ENCODE assay signal across 17 cellular contexts in the genomic region with DNA sequence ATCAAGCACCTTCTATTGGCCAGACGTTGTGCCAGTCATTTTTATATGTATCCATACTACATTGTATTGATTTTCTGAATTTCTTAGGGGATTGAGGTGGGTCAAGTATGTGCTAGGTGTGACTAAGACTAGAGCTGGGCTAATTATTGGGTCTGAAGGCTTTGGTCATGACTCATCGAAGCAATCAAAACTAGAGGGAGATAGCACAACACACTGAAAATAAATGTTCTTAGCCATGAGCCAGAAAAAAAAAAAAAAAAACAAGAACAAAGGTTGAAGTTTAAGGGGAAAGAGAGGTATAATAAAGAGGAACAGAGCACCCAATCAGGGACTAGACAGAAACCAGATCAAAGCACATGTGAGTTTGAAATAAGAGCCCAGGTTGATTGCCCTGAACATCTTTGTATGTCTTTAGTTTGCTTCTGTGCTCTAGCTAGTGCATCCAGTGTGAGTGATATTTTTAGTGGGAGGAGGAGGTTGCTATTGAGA.
DNase-seq lines count a peak whose midpoint lies in the region; ATAC-seq and TF ChIP-seq lines count a peak whose summit lies in the region.
"Had no signal": no experiment of that assay in that cellular context is flagged by ENCODE, and none has a peak within 500 bp of the region (broad histone marks: within the 10 kb centered on the region; RNA-seq: fewer than 3 reads in every experiment).

No MANE protein-coding gene starts in this region.

- H4K20me1 ChIP-seq in hepatocyte (ENCODE audit: insufficient read depth, poor library complexity, severe bottlenecking) = no peaks in the 10 kb centered on the region

- 66% methylated on average over 2 of the region's 2 CpGs for WGBS in hepatocyte (ENCODE audit: low lambda C conversion rate, missing lambda C conversion rate)

- no peak overlapping the region for H3K4me3 ChIP-seq in HEK293 (ENCODE audit: low read depth, low read length)
- no peak overlapping the region for H3K4me3 ChIP-seq in hepatocyte
- H3K4me3 ChIP-seq in skeletal muscle cell (ENCODE audit: low read depth, low read length) = no peak overlapping the region
- H3K4me3 ChIP-seq: right atrium auricular region, uterus had no signal

- H3K9me2 ChIP-seq in hepatocyte (replicated peaks; ENCODE audit: insufficient read depth) = no peaks in the 10 kb centered on the region

- H3K27me3 ChIP-seq in hepatocyte = no peaks in the 10 kb centered on the region
- H3K27me3 ChIP-seq: right atrium auricular region, uterus had no signal

- POLR2A ChIA-PET in HEK293 (lab: Yijun Ruan, JAX) = interaction anchor here (0.7 kb wide), 1 partner anchor 1282 kb away, joined by 6 read pairs; no protein-coding TSS in a partner anchor

- H3K36me3 ChIP-seq in HEK293 (ENCODE audit: control insufficient read depth in 2 of 2, insufficient read depth in 1 of 2, low read length in 2 of 2) = no peaks in the 10 kb centered on the region
- no peaks in the 10 kb centered on the region for H3K36me3 ChIP-seq in hepatocyte (replicated peaks; ENCODE audit: insufficient read depth, low read depth)
- H3K36me3 ChIP-seq: right atrium auricular region, uterus had no signal

- no peak overlapping the region for H2AFZ ChIP-seq in hepatocyte

- no peaks in the 10 kb centered on the region for H3K9me3 ChIP-seq in HEK293 (ENCODE audit: control insufficient read depth, insufficient read depth, low read depth, low read length)
- H3K9me3 ChIP-seq in hepatocyte (ENCODE audit: low read depth) = no peaks in the 10 kb centered on the region
- H3K9me3 ChIP-seq: right atrium auricular region, uterus had no signal

- H3K4me2 ChIP-seq in hepatocyte = no peak overlapping the region

- no peak for TF ChIP-seq CTCF in HEK293 (tag by site-specific recombination; IDR thresholded peaks at IDR 0.05)
- TF ChIP-seq CTCF in hepatocyte (IDR thresholded peaks at IDR 0.05; ENCODE audit: poor library complexity) = no peak

- H3K27ac ChIP-seq in HEK293 (ENCODE audit: extremely low read depth, low read depth, low read length) = no peak overlapping the region
- peak overlapping the region; percentile 63 for H3K27ac ChIP-seq in hepatocyte
- H3K27ac ChIP-seq: C4-2B, right atrium auricular region, uterus had no signal

- peak; percentile 92 for DNase-seq in SW480 (ENCODE audit: low spot score)
- DNase-seq in hepatocyte (ENCODE audit: low spot score) = peak; percentile 26
- peak; percentile 8 for DNase-seq in skeletal muscle cell (ENCODE audit: low read depth)
- no peak for DNase-seq in globus pallidus (ENCODE audit: low spot score)
- DNase-seq in SKM-1 (lab: John Stamatoyannopoulos, UW; ENCODE audit: unreplicated experiment) = no peak
- DNase-seq: activated CD4-positive, alpha-beta T cell treated with anti-CD3 and anti-CD28 coated beads for 36 hours; amniotic stem cell; DND-41; kidney; NCI-H1092; NCI-H2227 treated with DMSO at 0.1 percent for 48 hours; stimulated activated naive B cell treated with anti-CD40 and anti-IgM and Interleukin-4, amounts not matched to agents 10 μg/mL and 1 μg/mL and 100 μg/mL, for 72 hours; uterus had no signal

- no peak for ATAC-seq in HG03159 (IDR thresholded peaks at IDR 0.05; ENCODE audit: unreplicated experiment)
- ATAC-seq: activated CD4-positive, alpha-beta T cell treated with anti-CD3 and anti-CD28 coated beads for 36 hours; stimulated activated naive B cell treated with anti-CD40 and anti-IgM and Interleukin-4, amounts not matched to agents 10 μg/mL and 1 μg/mL and 100 μg/mL, for 72 hours had no signal

- CTCF ChIA-PET in HEK293 (lab: Yijun Ruan, JAX) = interaction anchor here (0.7 to 1.4 kb wide), 3 partner anchors 15 to 297 kb away, joined by 3 to 6 read pairs (median 4); no protein-coding TSS in a partner anchor

- H3K79me2 ChIP-seq in hepatocyte = no peaks in the 10 kb centered on the region

- H3K4me1 ChIP-seq in HEK293 (ENCODE audit: control insufficient read depth, insufficient read depth, low read length) = peaks cover 11% of the 10 kb centered on the region; the same call in 1 of the 2 replicates
- no peaks in the 10 kb centered on the region for H3K4me1 ChIP-seq in hepatocyte (ENCODE audit: insufficient read depth)
- H3K4me1 ChIP-seq: right atrium auricular region had no signal

TF ChIP-seq in HEK293, 187 proteins besides CTCF, POLR2A, EP300 and RAD21:
- 0 out of 2 replicates have a peak, but pooled peaks have one; percentile 19 for TF ChIP-seq ZNF366 (tag by site-specific recombination; conservative IDR thresholded peaks at IDR 0.05)
- TF ChIP-seq GFI1B (tag by site-specific recombination; IDR thresholded peaks at IDR 0.05) = peak; percentile 39; the same call in 1 of the 2 replicates
- peak; percentile 22; the same call in 1 of the 2 replicates for TF ChIP-seq ZNF660 (tag by site-specific recombination; IDR thresholded peaks at IDR 0.05)
- TF ChIP-seq, protein P1, sequence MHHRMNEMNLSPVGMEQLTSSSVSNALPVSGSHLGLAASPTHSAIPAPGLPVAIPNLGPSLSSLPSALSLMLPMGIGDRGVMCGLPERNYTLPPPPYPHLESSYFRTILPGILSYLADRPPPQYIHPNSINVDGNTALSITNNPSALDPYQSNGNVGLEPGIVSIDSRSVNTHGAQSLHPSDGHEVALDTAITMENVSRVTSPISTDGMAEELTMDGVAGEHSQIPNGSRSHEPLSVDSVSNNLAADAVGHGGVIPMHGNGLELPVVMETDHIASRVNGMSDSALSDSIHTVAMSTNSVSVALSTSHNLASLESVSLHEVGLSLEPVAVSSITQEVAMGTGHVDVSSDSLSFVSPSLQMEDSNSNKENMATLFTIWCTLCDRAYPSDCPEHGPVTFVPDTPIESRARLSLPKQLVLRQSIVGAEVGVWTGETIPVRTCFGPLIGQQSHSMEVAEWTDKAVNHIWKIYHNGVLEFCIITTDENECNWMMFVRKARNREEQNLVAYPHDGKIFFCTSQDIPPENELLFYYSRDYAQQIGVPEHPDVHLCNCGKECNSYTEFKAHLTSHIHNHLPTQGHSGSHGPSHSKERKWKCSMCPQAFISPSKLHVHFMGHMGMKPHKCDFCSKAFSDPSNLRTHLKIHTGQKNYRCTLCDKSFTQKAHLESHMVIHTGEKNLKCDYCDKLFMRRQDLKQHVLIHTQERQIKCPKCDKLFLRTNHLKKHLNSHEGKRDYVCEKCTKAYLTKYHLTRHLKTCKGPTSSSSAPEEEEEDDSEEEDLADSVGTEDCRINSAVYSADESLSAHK (tag by site-specific recombination; IDR thresholded peaks at IDR 0.05) = no peak
- TF ChIP-seq PRDM1 (tag by site-specific recombination; IDR thresholded peaks at IDR 0.05) = peak; percentile 43
- TF ChIP-seq, protein P2, sequence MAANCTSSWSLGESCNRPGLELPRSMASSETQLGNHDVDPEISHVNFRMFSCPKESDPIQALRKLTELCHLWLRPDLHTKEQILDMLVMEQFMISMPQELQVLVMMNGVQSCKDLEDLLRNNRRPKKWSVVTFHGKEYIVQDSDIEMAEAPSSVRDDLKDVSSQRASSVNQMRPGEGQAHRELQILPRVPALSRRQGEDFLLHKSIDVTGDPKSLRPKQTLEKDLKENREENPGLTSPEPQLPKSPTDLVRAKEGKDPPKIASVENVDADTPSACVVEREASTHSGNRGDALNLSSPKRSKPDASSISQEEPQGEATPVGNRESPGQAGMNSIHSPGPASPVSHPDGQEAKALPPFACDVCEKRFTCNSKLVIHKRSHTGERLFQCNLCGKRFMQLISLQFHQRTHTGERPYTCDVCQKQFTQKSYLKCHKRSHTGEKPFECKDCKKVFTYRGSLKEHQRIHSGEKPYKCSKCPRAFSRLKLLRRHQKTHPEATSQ (tag by site-specific recombination; IDR thresholded peaks at IDR 0.05) = no peak
- 0 out of 2 replicates have a peak, but pooled peaks have one; percentile 25 for TF ChIP-seq ZNF558 (tag by site-specific recombination; IDR thresholded peaks at IDR 0.05)
- TF ChIP-seq, protein P3, sequence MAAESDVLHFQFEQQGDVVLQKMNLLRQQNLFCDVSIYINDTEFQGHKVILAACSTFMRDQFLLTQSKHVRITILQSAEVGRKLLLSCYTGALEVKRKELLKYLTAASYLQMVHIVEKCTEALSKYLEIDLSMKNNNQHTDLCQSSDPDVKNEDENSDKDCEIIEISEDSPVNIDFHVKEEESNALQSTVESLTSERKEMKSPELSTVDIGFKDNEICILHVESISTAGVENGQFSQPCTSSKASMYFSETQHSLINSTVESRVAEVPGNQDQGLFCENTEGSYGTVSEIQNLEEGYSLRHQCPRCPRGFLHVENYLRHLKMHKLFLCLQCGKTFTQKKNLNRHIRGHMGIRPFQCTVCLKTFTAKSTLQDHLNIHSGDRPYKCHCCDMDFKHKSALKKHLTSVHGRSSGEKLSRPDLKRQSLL (tag by site-specific recombination; IDR thresholded peaks at IDR 0.05) = 0 out of 2 replicates have a peak, but pooled peaks have one; percentile 14
- peak; percentile 96 for TF ChIP-seq SP7 (tag by site-specific recombination; IDR thresholded peaks at IDR 0.05)
- TF ChIP-seq ZNF747 (tag by site-specific recombination; IDR thresholded peaks at IDR 0.05) = no peak
- 0 out of 2 replicates have a peak, but pooled peaks have one; percentile 29 for TF ChIP-seq ZXDB (tag by site-specific recombination; IDR thresholded peaks at IDR 0.05)
- TF ChIP-seq REPIN1 (tag by site-specific recombination; IDR thresholded peaks at IDR 0.05; ENCODE audit: low read depth) = no peak
- TF ChIP-seq, protein P4, sequence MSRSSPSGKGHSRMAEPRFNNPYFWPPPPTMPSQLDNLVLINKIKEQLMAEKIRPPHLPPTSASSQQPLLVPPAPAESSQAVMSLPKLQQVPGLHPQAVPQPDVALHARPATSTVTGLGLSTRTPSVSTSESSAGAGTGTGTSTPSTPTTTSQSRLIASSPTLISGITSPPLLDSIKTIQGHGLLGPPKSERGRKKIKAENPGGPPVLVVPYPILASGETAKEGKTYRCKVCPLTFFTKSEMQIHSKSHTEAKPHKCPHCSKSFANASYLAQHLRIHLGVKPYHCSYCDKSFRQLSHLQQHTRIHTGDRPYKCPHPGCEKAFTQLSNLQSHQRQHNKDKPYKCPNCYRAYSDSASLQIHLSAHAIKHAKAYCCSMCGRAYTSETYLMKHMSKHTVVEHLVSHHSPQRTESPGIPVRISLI (tag by site-specific recombination; IDR thresholded peaks at IDR 0.05) = peak; percentile 84
- TF ChIP-seq ZNF335 (tag by site-specific recombination; conservative IDR thresholded peaks at IDR 0.05) = peak; percentile 43
- 0 out of 2 replicates have a peak, but pooled peaks have one; percentile 29 for TF ChIP-seq ZBTB20 (tag by site-specific recombination; IDR thresholded peaks at IDR 0.05)
TF ChIP-seq in HEK293: peak in this region for 11.

Comparison
In these comparisons a context has a peak if more than half of its experiments do, and no peak if none do; other contexts are left out.
1. DNase-seq: peak in SW480 (single experiment), hepatocyte (single experiment) and skeletal muscle cell (single experiment); none in globus pallidus (single experiment) and SKM-1 (single experiment).